8 cellular contexts compared by ENCODE assay signal in the genomic region with DNA sequence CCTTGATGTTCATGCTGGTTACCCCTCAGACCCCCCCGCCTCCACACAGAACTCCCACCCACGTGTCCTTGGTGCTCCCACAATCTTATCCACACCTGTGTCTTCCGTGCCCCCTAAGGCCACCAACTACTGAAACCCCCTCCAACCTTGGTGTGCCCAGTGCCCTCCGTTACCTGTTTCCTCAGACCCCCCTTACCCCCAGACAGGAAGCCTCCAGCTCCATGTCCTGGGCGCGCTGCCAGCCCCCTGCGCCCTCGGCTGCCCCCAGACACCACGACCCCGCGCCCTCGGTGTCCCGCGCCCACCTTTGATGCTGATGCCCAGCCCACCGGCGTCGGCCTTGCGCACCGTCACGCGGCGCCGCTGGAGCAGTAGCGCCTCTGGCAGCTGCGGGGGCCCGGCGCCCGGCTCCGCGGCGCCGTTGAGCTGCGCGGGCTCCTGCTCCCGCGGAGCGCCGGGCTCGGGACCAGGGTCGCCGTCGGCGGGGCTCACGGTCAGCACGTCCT. TPM values are rescaled to one million over a fixed set of nuclear protein-coding genes. Genes with fewer than 3 reads are reported as not detected.
DNase-seq lines count a peak whose midpoint lies in the region; ATAC-seq and TF ChIP-seq lines count a peak whose summit lies in the region.

No MANE protein-coding gene starts in this region.

- TF ChIP-seq POLR2A in HCT116 (IDR thresholded peaks at IDR 0.05; ENCODE audit: borderline replicate concordance, extremely low read depth, insufficient read depth, insufficient read length) = no peak
- no peak for TF ChIP-seq POLR2A in tibial nerve (IDR thresholded peaks at IDR 0.05)

- intact Hi-C loops in HCT116 (cut with micrococcal nuclease) = no loop called here

- RAD21 ChIA-PET in HCT116 (lab: Charles Lee; ENCODE audit: low non-redundant PET in 1 of 2, low total read pairs in 2 of 2, uncharacterized antibody in 2 of 2, unreplicated experiment in 2 of 2) = interaction anchor here in 1 of 2 experiments (0.6 kb wide), 1 partner anchor 218 kb away, joined by 5 read pairs; no protein-coding TSS in a partner anchor

- H3K36me3 ChIP-seq in HCT116 (ENCODE audit: control insufficient read depth in 1 of 2, insufficient read depth in 2 of 2, low read length in 2 of 2) = no peaks in the 10 kb centered on the region
- H3K36me3 ChIP-seq in mesodermal cell (ENCODE audit: control insufficient read depth, insufficient read depth, low read length) = no peaks in the 10 kb centered on the region
- H3K36me3 ChIP-seq in tibial nerve = no peaks in the 10 kb centered on the region

- peak overlapping the region; percentile 35 for H2AFZ ChIP-seq in HCT116 (ENCODE audit: low read depth, low read length, poor library complexity, severe bottlenecking)

- CTCF ChIA-PET in HCT116 (lab: Charles Lee) = interaction anchor here (1.0 kb wide), 2 partner anchors 14 to 27 kb away, joined by 3 read pairs; no protein-coding TSS in a partner anchor

- H3K27ac ChIP-seq in HCT116 (ENCODE audit: low read depth, low read length) (peak overlapping the region; percentile 63; the same call in 1 of the 2 replicates), mesodermal cell (ENCODE audit: low read depth, low read length, severe bottlenecking) (no peak overlapping the region), tibial nerve (peak overlapping the region; percentile 80 to 93 (median 83))

- H3K79me2 ChIP-seq in HCT116 (ENCODE audit: insufficient read depth, low read length) = no peaks in the 10 kb centered on the region

- no TSS peak for BruUV-seq in HCT116 (replicated peaks; lab: Mats Ljungman, UMichigan)

- H3K9me3 ChIP-seq in HCT116 (ENCODE audit: control insufficient read depth in 1 of 2, insufficient read depth in 1 of 2, low read depth in 1 of 2, low read length in 2 of 2) (no peaks in the 10 kb centered on the region), mesodermal cell (ENCODE audit: control insufficient read depth, low read length) (no peaks in the 10 kb centered on the region), tibial nerve (no peaks in the 10 kb centered on the region)

- peak overlapping the region; percentile 57 to 69 for H3K4me3 ChIP-seq in HCT116 (replicated peaks in 1 of 2; ENCODE audit: low read depth in 1 of 2, low read length in 2 of 2)
- peak overlapping the region; percentile 44 for H3K4me3 ChIP-seq in mesodermal cell (ENCODE audit: extremely low read depth, insufficient read depth, low read length, poor library complexity, severe bottlenecking)
- H3K4me3 ChIP-seq in tibial nerve = peak overlapping the region; percentile 41 to 73 (median 58)

- H3K4me2 ChIP-seq in HCT116 (ENCODE audit: low read length) = peak overlapping the region; percentile 85

- ATAC-seq in HCT116 (peak; percentile 44), SK-N-SH treated with all-trans-retinoic acid at 6 μM for 48 hours (peak; percentile 13)

- no peaks in the 10 kb centered on the region for H3K9me2 ChIP-seq in HCT116 (ENCODE audit: insufficient read depth)

- TF ChIP-seq EP300 in tibial nerve (IDR thresholded peaks at IDR 0.05) = no peak

- H3K27me3 ChIP-seq in HCT116 (ENCODE audit: insufficient read depth, low read length) = no peaks in the 10 kb centered on the region
- no peaks in the 10 kb centered on the region for H3K27me3 ChIP-seq in tibial nerve

- POLR2A ChIA-PET in HCT116 (lab: Charles Lee) = interaction anchor here (1.7 kb wide), 1 partner anchor 42 kb away, joined by 5 read pairs; a partner anchor contains a TSS

- WGBS in mesodermal cell (ENCODE audit: insufficient coverage in 2 of 2), 2 experiments = 3 to 4% methylated on average over 27 to 45 of the region's 45 CpGs
- 2 to 4% methylated on average over 32 to 33 of the region's 45 CpGs for WGBS in tibial nerve, 2 donors

- no peaks in the 10 kb centered on the region for H4K20me1 ChIP-seq in HCT116 (ENCODE audit: insufficient read depth)

- H3K9ac ChIP-seq in HCT116 (ENCODE audit: low read length) = peak overlapping the region; percentile 67

- peak; percentile 84 for DNase-seq in D341Med (ENCODE audit: low spot score)
- no peak for DNase-seq in HCT116 (ENCODE audit: low read depth, low spot score)
- DNase-seq in ecto neural progenitor cell (ENCODE audit: low spot score) = peak; percentile 70
- no peak for DNase-seq in tibial nerve (ENCODE audit: low spot score in 2 of 2)
- no peak for DNase-seq in pons (ENCODE audit: low spot score)
- no peak for DNase-seq in NCI-H187 treated with DMSO at 0.1 percent for 48 hours (lab: John Stamatoyannopoulos, UW)

- no peak for TF ChIP-seq RAD21 in HCT116 (IDR thresholded peaks at IDR 0.05; ENCODE audit: low read depth)

- H3K4me1 ChIP-seq in HCT116 (ENCODE audit: control insufficient read depth in 1 of 2, insufficient read depth in 2 of 2, low read length in 2 of 2) = peaks cover 12 to 22% of the 10 kb centered on the region in 2 experiments
- peaks cover 6% of the 10 kb centered on the region for H3K4me1 ChIP-seq in mesodermal cell (ENCODE audit: control insufficient read depth, insufficient read depth, low read length, poor library complexity, severe bottlenecking)
- peaks cover 0 to 33% (median 8%) of the 10 kb centered on the region in 4 donors for H3K4me1 ChIP-seq in tibial nerve

- TF ChIP-seq CTCF in HCT116 (IDR thresholded peaks at IDR 0.05 in 2 of 3, conservative IDR thresholded peaks at IDR 0.05 in 1 of 3; ENCODE audit: borderline replicate concordance in 1 of 3, insufficient read depth in 1 of 3, low read depth in 2 of 3, low read length in 2 of 3) (no peak), tibial nerve (IDR thresholded peaks at IDR 0.05) (no peak)

TF ChIP-seq in HCT116, 20 proteins besides CTCF, POLR2A, EP300 and RAD21 (continues in another document):
- peak; percentile 72 for TF ChIP-seq TCF7L2 (IDR thresholded peaks at IDR 0.05; ENCODE audit: borderline replicate concordance, extremely low read depth, insufficient read depth, insufficient read length)
- TF ChIP-seq, protein P1, sequence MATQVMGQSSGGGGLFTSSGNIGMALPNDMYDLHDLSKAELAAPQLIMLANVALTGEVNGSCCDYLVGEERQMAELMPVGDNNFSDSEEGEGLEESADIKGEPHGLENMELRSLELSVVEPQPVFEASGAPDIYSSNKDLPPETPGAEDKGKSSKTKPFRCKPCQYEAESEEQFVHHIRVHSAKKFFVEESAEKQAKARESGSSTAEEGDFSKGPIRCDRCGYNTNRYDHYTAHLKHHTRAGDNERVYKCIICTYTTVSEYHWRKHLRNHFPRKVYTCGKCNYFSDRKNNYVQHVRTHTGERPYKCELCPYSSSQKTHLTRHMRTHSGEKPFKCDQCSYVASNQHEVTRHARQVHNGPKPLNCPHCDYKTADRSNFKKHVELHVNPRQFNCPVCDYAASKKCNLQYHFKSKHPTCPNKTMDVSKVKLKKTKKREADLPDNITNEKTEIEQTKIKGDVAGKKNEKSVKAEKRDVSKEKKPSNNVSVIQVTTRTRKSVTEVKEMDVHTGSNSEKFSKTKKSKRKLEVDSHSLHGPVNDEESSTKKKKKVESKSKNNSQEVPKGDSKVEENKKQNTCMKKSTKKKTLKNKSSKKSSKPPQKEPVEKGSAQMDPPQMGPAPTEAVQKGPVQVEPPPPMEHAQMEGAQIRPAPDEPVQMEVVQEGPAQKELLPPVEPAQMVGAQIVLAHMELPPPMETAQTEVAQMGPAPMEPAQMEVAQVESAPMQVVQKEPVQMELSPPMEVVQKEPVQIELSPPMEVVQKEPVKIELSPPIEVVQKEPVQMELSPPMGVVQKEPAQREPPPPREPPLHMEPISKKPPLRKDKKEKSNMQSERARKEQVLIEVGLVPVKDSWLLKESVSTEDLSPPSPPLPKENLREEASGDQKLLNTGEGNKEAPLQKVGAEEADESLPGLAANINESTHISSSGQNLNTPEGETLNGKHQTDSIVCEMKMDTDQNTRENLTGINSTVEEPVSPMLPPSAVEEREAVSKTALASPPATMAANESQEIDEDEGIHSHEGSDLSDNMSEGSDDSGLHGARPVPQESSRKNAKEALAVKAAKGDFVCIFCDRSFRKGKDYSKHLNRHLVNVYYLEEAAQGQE (IDR thresholded peaks at IDR 0.05; ENCODE audit: low read depth) = no peak

TF ChIP-seq in SK-N-SH treated with all-trans-retinoic acid at 6 μM for 48 hours, 23 proteins besides CTCF, POLR2A, EP300 and RAD21:
- TF ChIP-seq ESRRG (CRISPR knock-in tag; IDR thresholded peaks at IDR 0.05) (no peak), ZFP3 (CRISPR knock-in tag; IDR thresholded peaks at IDR 0.05) (peak; percentile 86), ZC3H10 (CRISPR knock-in tag; IDR thresholded peaks at IDR 0.05) (no peak)

RNA-seq across cellular contexts. Expression of a gene that starts 0.5 kb away (rescaled TPM):
- total RNA-seq in HCT116 (2021; ENCODE audit: unreplicated experiment) (14.6 TPM), tibial nerve (100 to 1,000 TPM in 2 of 4 donors, 10 to 100 TPM in 2; 44.1 to 120 (median 95.6) TPM)
- 17.1 and 17.5 TPM in 2 replicates for polyA plus RNA-seq in HCT116 (2012)
- 10.5 TPM for polyA plus RNA-seq in mesodermal cell (2013, experiment 1 of 2)
- polyA plus RNA-seq in mesodermal cell (2013, experiment 2 of 2) = 9.2 TPM

RNA-seq across cellular contexts. Expression of a gene that starts 41.7 kb away (rescaled TPM):
- total RNA-seq in HCT116 (2021; ENCODE audit: unreplicated experiment) (41.4 TPM), tibial nerve (10 to 100 TPM; 29.5 to 36.7 (median 32.7) TPM)
- polyA plus RNA-seq in HCT116 (2012) = 41.4 and 43.8 TPM in 2 replicates
- 35.5 TPM for polyA plus RNA-seq in mesodermal cell (2013, experiment 1 of 2)
- 30.5 TPM for polyA plus RNA-seq in mesodermal cell (2013, experiment 2 of 2)

RNA-seq across cellular contexts. Expression of a gene that starts 46.8 kb away (rescaled TPM):
- total RNA-seq in HCT116 (2021; ENCODE audit: unreplicated experiment) = 8.0 TPM
- 6.7 and 7.8 TPM in 2 replicates for polyA plus RNA-seq in HCT116 (2012)
- 21.5 TPM for polyA plus RNA-seq in mesodermal cell (2013, experiment 1 of 2)
- 18.1 TPM for polyA plus RNA-seq in mesodermal cell (2013, experiment 2 of 2)
- 10 to 100 TPM; 16.7 to 22.5 (median 19.1) TPM for total RNA-seq in tibial nerve

Comparison
In these comparisons a context has a peak if more than half of its experiments do, and no peak if none do; other contexts are left out.
1. DNase-seq: peak in D341Med (single experiment) and ecto neural progenitor cell (single experiment); none in HCT116 (single experiment), tibial nerve (0 of 2), pons (single experiment) and NCI-H187 treated with DMSO at 0.1 percent for 48 hours (single experiment).
2. Peak in every context shown above with its lines, with median percentiles within 50 percentile points of each other: H3K4me3 ChIP-seq.